ENCODE assay signal across 1 cellular context in genomic region chr17:1452836-1453235, GRCh38.
TF ChIP-seq lines count a peak whose summit lies in the region.

No MANE protein-coding gene starts in this region.

TF ChIP-seq in IMR-90, 13 proteins besides CTCF, POLR2A, EP300 and RAD21:
- TF ChIP-seq ELK1 (IDR thresholded peaks at IDR 0.05; ENCODE audit: borderline replicate concordance, low read depth, low read length) (no peak), SMC3 (IDR thresholded peaks at IDR 0.05; ENCODE audit: low read depth, low read length) (no peak), CEBPB (IDR thresholded peaks at IDR 0.05; ENCODE audit: low read depth, low read length) (no peak), USF2 (IDR thresholded peaks at IDR 0.05; ENCODE audit: low read depth, low read length) (no peak), RFX5 (IDR thresholded peaks at IDR 0.05; ENCODE audit: low read depth, low read length) (no peak), CHD1 (IDR thresholded peaks at IDR 0.05; ENCODE audit: low read depth, low read length) (no peak), BHLHE40 (IDR thresholded peaks at IDR 0.05; ENCODE audit: low read depth, low read length) (no peak), FOS (IDR thresholded peaks at IDR 0.05; ENCODE audit: low read depth, low read length) (no peak), MAZ (IDR thresholded peaks at IDR 0.05; ENCODE audit: borderline replicate concordance, low read depth, low read length) (no peak), MXI1 (IDR thresholded peaks at IDR 0.05; ENCODE audit: borderline replicate concordance, low read depth, low read length) (no peak), RCOR1 (IDR thresholded peaks at IDR 0.05; ENCODE audit: insufficient replicate concordance, low read length) (no peak), MAFK (IDR thresholded peaks at IDR 0.05; ENCODE audit: low read depth, low read length) (no peak), NFE2L2 (IDR thresholded peaks at IDR 0.05; ENCODE audit: low read depth, low read length) (no peak)
